In genomic region chr7:17931069-17931468, GRCh38 we compare ENCODE assay signal across 24 cellular contexts. TPM values are rescaled to one million over a fixed set of nuclear protein-coding genes. Genes with fewer than 3 reads are reported as not detected.
A peak's percentile ranks its signal among the peaks of the same experiment; 100 is the strongest.
DNase-seq lines count a peak whose midpoint lies in the region; ATAC-seq, FAIRE-seq and TF ChIP-seq lines count a peak whose summit lies in the region.
"Had no signal": no experiment of that assay in that cellular context is flagged by ENCODE, and none has a peak within 500 bp of the region (broad histone marks: within the 10 kb centered on the region; RNA-seq: fewer than 3 reads in every experiment).

No MANE protein-coding gene starts in this region.

- TF ChIP-seq POLR2A in H54 (IDR thresholded peaks at IDR 0.05; ENCODE audit: low read depth, low read length) = no peak
- TF ChIP-seq POLR2A in gastrocnemius medialis (IDR thresholded peaks at IDR 0.05) = no peak

- in situ Hi-C loops in gastrocnemius medialis (cut with MboI; ENCODE audit: low sequenced_read_pairs in 4 of 4) = loop anchor here in 1 of 4 donors (25.0 kb wide), 1 partner anchor 619 kb away; no protein-coding TSS in a partner anchor

- no peaks in the 10 kb centered on the region for H3K27me3 Mint-ChIP-seq in activated naive CD8-positive, alpha-beta T cell treated with anti-CD3 and anti-CD28 coated beads for 36 hours
- no peaks in the 10 kb centered on the region for H3K27me3 Mint-ChIP-seq in activated naive CD8-positive, alpha-beta T cell treated with anti-CD3 and anti-CD28 coated beads, Interleukin-2, amount 50 U/mL, for 24 hours

- H3K27ac ChIP-seq in aorta (ENCODE audit: low read depth in 1 of 2, low read length in 2 of 2) (no peak overlapping the region), gastrocnemius medialis (no peak overlapping the region)
- H3K27ac ChIP-seq: GM23248 had no signal

- H3K4me3 Mint-ChIP-seq in activated naive CD8-positive, alpha-beta T cell treated with anti-CD3 and anti-CD28 coated beads for 36 hours = no peak overlapping the region
- no peak overlapping the region for H3K4me3 Mint-ChIP-seq in activated naive CD8-positive, alpha-beta T cell treated with anti-CD3 and anti-CD28 coated beads, Interleukin-2, amount 50 U/mL, for 24 hours

- DNase-seq in activated naive CD8-positive, alpha-beta T cell treated with anti-CD3 and anti-CD28 coated beads for 36 hours = no peak
- no peak for DNase-seq in activated naive CD8-positive, alpha-beta T cell treated with anti-CD3 and anti-CD28 coated beads, Interleukin-2, amount 50 U/mL, for 24 hours
- no peak for DNase-seq in H54 (ENCODE audit: insufficient read length, low spot score)
- DNase-seq in adipocyte (ENCODE audit: low read depth) = no peak
- DNase-seq in aorta = no peak
- DNase-seq in GM19239 (ENCODE audit: insufficient read length, low spot score) = no peak
- no peak for DNase-seq in gastrocnemius medialis
- DNase-seq: Calu3; DMS79 treated with DMSO at 0.1 percent for 48 hours; GM23248; HCEC 1CT; KBM-7; MM.1S; NCI-H1048; NCI-H1417; NCI-H1694; NCI-H2029 treated with DMSO at 0.1 percent for 48 hours; NCI-H446 treated with DMSO at 0.1 percent for 48 hours; NCI-H526; NCI-H82; NK-92 treated with Interleukin-12 subunit alpha and Interleukin-12 subunit beta, amount 100 ng/mL, for 24 hours; PC-3; SHP77 had no signal

- peak overlapping the region; percentile 43 for H3K9ac ChIP-seq in adipocyte (ENCODE audit: low read length)
- H3K9ac ChIP-seq: GM23248 had no signal

- WGBS in aorta, 2 donors = 57 to 71% methylated on average over 1 of the region's 1 CpG

- H3K27me3 ChIP-seq in adipocyte (replicated peaks; ENCODE audit: control insufficient read depth, insufficient read depth, low read length) (no peaks in the 10 kb centered on the region), aorta (ENCODE audit: control insufficient read depth in 1 of 2, insufficient read depth in 2 of 2, low read length in 1 of 2) (no peaks in the 10 kb centered on the region), gastrocnemius medialis (no peaks in the 10 kb centered on the region)

- H3K9me3 Mint-ChIP-seq in activated naive CD8-positive, alpha-beta T cell treated with anti-CD3 and anti-CD28 coated beads for 36 hours = no peaks in the 10 kb centered on the region
- H3K9me3 Mint-ChIP-seq in activated naive CD8-positive, alpha-beta T cell treated with anti-CD3 and anti-CD28 coated beads, Interleukin-2, amount 50 U/mL, for 24 hours = no peaks in the 10 kb centered on the region

- ATAC-seq in activated naive CD8-positive, alpha-beta T cell treated with anti-CD3 and anti-CD28 coated beads, Interleukin-2, amount 50 U/mL, for 24 hours = no peak
- ATAC-seq in aorta (ENCODE audit: low FRiP score) (peak; percentile 44), gastrocnemius medialis (no peak)
- ATAC-seq: PC-3 had no signal

- H3K4me3 ChIP-seq in adipocyte (ENCODE audit: low read length) (no peak overlapping the region), aorta (ENCODE audit: low read length in 2 of 2) (no peak overlapping the region), gastrocnemius medialis (no peak overlapping the region)
- H3K4me3 ChIP-seq: GM23248 had no signal

- FAIRE-seq in H54 (lab: Jason Lieb, UNC) (peak; percentile 83), GM19239 (lab: Jason Lieb, UNC) (no peak)
- FAIRE-seq: GM12892 had no signal

- no peak for TF ChIP-seq CTCF in gastrocnemius medialis (IDR thresholded peaks at IDR 0.05 in 4 of 5, conservative IDR thresholded peaks at IDR 0.05 in 1 of 5)

- peak overlapping the region; percentile 5 for H3K27ac Mint-ChIP-seq in activated naive CD8-positive, alpha-beta T cell treated with anti-CD3 and anti-CD28 coated beads for 36 hours
- H3K27ac Mint-ChIP-seq in activated naive CD8-positive, alpha-beta T cell treated with anti-CD3 and anti-CD28 coated beads, Interleukin-2, amount 50 U/mL, for 24 hours = no peak overlapping the region

- H3K36me3 Mint-ChIP-seq in activated naive CD8-positive, alpha-beta T cell treated with anti-CD3 and anti-CD28 coated beads for 36 hours = peaks cover 9% of the 10 kb centered on the region
- H3K36me3 Mint-ChIP-seq in activated naive CD8-positive, alpha-beta T cell treated with anti-CD3 and anti-CD28 coated beads, Interleukin-2, amount 50 U/mL, for 24 hours (ENCODE audit: low read depth) = peaks cover 4% of the 10 kb centered on the region

- H3K4me1 ChIP-seq in adipocyte (ENCODE audit: control insufficient read depth, insufficient read depth, low read length) (peaks cover 18% of the 10 kb centered on the region), aorta (ENCODE audit: control insufficient read depth in 1 of 2, insufficient read depth in 2 of 2, low read length in 2 of 2) (no peaks in the 10 kb centered on the region), gastrocnemius medialis (peaks cover 45 to 56% of the 10 kb centered on the region in 2 donors)

- intact Hi-C loops in aorta (cut with DNase I) (no loop called here), gastrocnemius medialis (cut with DNase I; ENCODE audit: low total_unique reads) (loop anchor here (10.0 kb wide), 1 partner anchor 156 kb away; no protein-coding TSS in a partner anchor)

- peaks cover 74% of the 10 kb centered on the region for H3K4me1 Mint-ChIP-seq in activated naive CD8-positive, alpha-beta T cell treated with anti-CD3 and anti-CD28 coated beads for 36 hours
- peaks cover 66% of the 10 kb centered on the region for H3K4me1 Mint-ChIP-seq in activated naive CD8-positive, alpha-beta T cell treated with anti-CD3 and anti-CD28 coated beads, Interleukin-2, amount 50 U/mL, for 24 hours

- H3K36me3 ChIP-seq in adipocyte (ENCODE audit: control insufficient read depth, insufficient read depth, low read length, severe bottlenecking) (no peaks in the 10 kb centered on the region), aorta (ENCODE audit: control insufficient read depth in 1 of 2, insufficient read depth in 2 of 2, low read length in 1 of 2) (no peaks in the 10 kb centered on the region), gastrocnemius medialis (no peaks in the 10 kb centered on the region)

- H3K9me3 ChIP-seq in adipocyte (ENCODE audit: control insufficient read depth, low read length) = no peaks in the 10 kb centered on the region
- H3K9me3 ChIP-seq in aorta (ENCODE audit: control insufficient read depth, low read length) = no peaks in the 10 kb centered on the region
- no peaks in the 10 kb centered on the region for H3K9me3 ChIP-seq in gastrocnemius medialis

RNA-seq across cellular contexts. Expression of gene SNX13, which starts 9.2 kb away (rescaled TPM):
- total RNA-seq in activated naive CD8-positive, alpha-beta T cell treated with anti-CD3 and anti-CD28 coated beads for 36 hours = 10 to 100 TPM; 24.7 to 26.3 TPM
- total RNA-seq in aorta = 10 to 100 TPM; 44.9 to 52.0 TPM
- polyA plus RNA-seq in aorta = 10 to 100 TPM in 1 of 2 donors, 1 to 10 TPM in 1; 9.4 to 10.3 TPM
- 100 to 1,000 TPM in 2 of 4 donors, 10 to 100 TPM in 2; 74.9 to 154 (median 107) TPM for total RNA-seq in gastrocnemius medialis
